8 cellular contexts compared by ENCODE assay signal in the genomic region with DNA sequence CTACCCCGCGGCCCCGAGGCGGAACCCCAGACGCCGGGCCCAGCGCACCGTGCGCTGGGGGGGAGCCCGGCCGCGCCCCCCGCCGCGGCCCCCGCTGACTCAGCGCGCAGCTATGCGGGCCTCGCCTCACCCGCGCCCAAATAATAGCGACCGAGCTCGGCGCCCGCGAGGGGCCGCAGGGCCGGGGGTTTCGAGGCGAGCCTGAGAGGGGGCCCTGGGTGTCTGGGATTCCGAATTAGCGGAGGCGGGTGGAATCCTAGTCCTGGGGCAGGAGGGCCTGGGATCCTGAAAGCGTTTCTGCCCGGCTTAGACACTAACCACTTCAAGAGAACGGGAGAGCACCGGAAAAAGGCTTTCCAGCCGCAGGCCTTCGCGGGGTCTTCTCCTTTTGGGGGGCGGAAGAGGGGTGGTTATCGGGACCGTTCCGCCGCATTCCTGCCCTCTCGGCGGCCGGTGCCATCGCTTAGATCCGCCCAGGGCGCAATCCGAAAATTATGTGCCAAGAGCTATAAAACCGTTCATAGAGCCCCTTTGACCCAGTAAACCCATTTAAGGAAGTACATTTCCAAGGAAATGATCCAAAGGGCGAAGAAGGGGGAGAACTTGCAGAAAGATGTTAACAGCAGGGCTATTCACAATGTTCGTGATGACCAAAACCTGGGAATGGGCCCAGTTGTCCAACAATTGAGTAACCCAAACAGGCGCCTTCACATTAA. TPM values are rescaled to one million over a fixed set of nuclear protein-coding genes. Genes with fewer than 3 reads are reported as not detected.
DNase-seq lines count a peak whose midpoint lies in the region; ATAC-seq and TF ChIP-seq lines count a peak whose summit lies in the region.

No MANE protein-coding gene starts in this region.

- no peak for TF ChIP-seq CTCF in heart left ventricle (IDR thresholded peaks at IDR 0.05)

- DNase-seq in DMS79 treated with DMSO at 0.1 percent for 48 hours (lab: John Stamatoyannopoulos, UW) = peak; percentile 14
- DNase-seq in DMS79 (lab: John Stamatoyannopoulos, UW) = no peak
- DNase-seq in H7 = no peak
- peak; percentile 73 for DNase-seq in NCI-H226
- DNase-seq in activated naive CD8-positive, alpha-beta T cell treated with anti-CD3 and anti-CD28 coated beads, Interleukin-2, amount 10 ng/mL, durations not matched to agents 7 days and 5 days = peak; percentile 62
- peak in 4 of 5 donors; percentile 51 to 68 (median 56) for DNase-seq in heart left ventricle
- DNase-seq in trophoblast cell = peak; percentile 26 to 61

- H4K12ac ChIP-seq in trophoblast cell (ENCODE audit: low read depth, low read length) = peak overlapping the region; percentile 65

- H3K9ac ChIP-seq in trophoblast cell (ENCODE audit: low read length) = peak overlapping the region; percentile 63

- peaks cover 3% of the 10 kb centered on the region for H3K36me3 Mint-ChIP-seq in activated naive CD8-positive, alpha-beta T cell treated with anti-CD3 and anti-CD28 coated beads, Interleukin-2, amount 10 ng/mL, durations not matched to agents 7 days and 5 days

- H2BK120ac ChIP-seq in trophoblast cell (ENCODE audit: insufficient read depth, low read length, poor library complexity) = peak overlapping the region; percentile 94

- no peak overlapping the region for H3K27ac Mint-ChIP-seq in activated naive CD8-positive, alpha-beta T cell treated with anti-CD3 and anti-CD28 coated beads, Interleukin-2, amount 10 ng/mL, durations not matched to agents 7 days and 5 days

- peak in 1 of 2 donors; percentile 3 for TF ChIP-seq POLR2A in heart left ventricle (IDR thresholded peaks at IDR 0.05)

- H3K23ac ChIP-seq in trophoblast cell (ENCODE audit: low read length) = no peak overlapping the region

- peaks cover 19% of the 10 kb centered on the region for H3K79me1 ChIP-seq in trophoblast cell (ENCODE audit: low read length)

- H3K27me3 ChIP-seq in H7 (ENCODE audit: control insufficient read depth, insufficient read depth, low read length) = no peaks in the 10 kb centered on the region
- H3K27me3 ChIP-seq in heart left ventricle = no peaks in the 10 kb centered on the region
- H3K27me3 ChIP-seq in trophoblast cell (ENCODE audit: insufficient read depth, low read length) = no peaks in the 10 kb centered on the region

- peaks cover 22% of the 10 kb centered on the region for H3K4me1 Mint-ChIP-seq in activated naive CD8-positive, alpha-beta T cell treated with anti-CD3 and anti-CD28 coated beads, Interleukin-2, amount 10 ng/mL, durations not matched to agents 7 days and 5 days

- intact Hi-C loops in heart left ventricle (cut with DNase I) = loop anchor here (2.0 to 10.0 kb wide), 21 partner anchors 24 to 190 kb away; a partner anchor contains a TSS

- H3K27ac ChIP-seq in heart left ventricle (peak overlapping the region; percentile 94 to 100 (median 99)), trophoblast cell (ENCODE audit: low read depth, low read length) (peak overlapping the region; percentile 97)

- H3K9me3 ChIP-seq in heart left ventricle (no peaks in the 10 kb centered on the region), trophoblast cell (ENCODE audit: insufficient read depth, low read depth, low read length) (no peaks in the 10 kb centered on the region)

- H3K4ac ChIP-seq in trophoblast cell (ENCODE audit: low read depth, low read length) = peak overlapping the region; percentile 90

- peak overlapping the region; percentile 78 for H4K91ac ChIP-seq in trophoblast cell (ENCODE audit: low read depth, low read length)

- peak overlapping the region; percentile 73 for H2BK5ac ChIP-seq in trophoblast cell (ENCODE audit: low read depth, low read length, poor library complexity)

- 2 to 4% (median 3%) methylated on average over 16 to 58 of the region's 58 CpGs for WGBS in heart left ventricle, 4 donors
- no CpG with 5 or more reads among the region's 58 CpGs for WGBS in trophoblast cell (ENCODE audit: extremely low coverage, insufficient coverage, insufficient read length)

- POLR2A ChIA-PET in activated naive CD8-positive, alpha-beta T cell treated with anti-CD3 and anti-CD28 coated beads, Interleukin-2, amount 10 ng/mL, durations not matched to agents 7 days and 5 days (lab: Charles Lee) = interaction anchor here (1.5 to 3.4 kb wide), 2 partner anchors 39 to 190 kb away, joined by 3 to 17 read pairs; a partner anchor contains a TSS

- peak overlapping the region; percentile 7 for H2AK5ac ChIP-seq in trophoblast cell (ENCODE audit: low read length)

- H3K36me3 ChIP-seq in H7 (replicated peaks; ENCODE audit: control insufficient read depth, insufficient read depth, low read length) (no peaks in the 10 kb centered on the region), heart left ventricle (no peaks in the 10 kb centered on the region), trophoblast cell (ENCODE audit: control insufficient read depth in 1 of 2, insufficient read depth in 2 of 2, low read length in 2 of 2) (no peaks in the 10 kb centered on the region)

- peaks cover 31% of the 10 kb centered on the region for H3K27me3 Mint-ChIP-seq in activated naive CD8-positive, alpha-beta T cell treated with anti-CD3 and anti-CD28 coated beads, Interleukin-2, amount 10 ng/mL, durations not matched to agents 7 days and 5 days

- H2BK12ac ChIP-seq in trophoblast cell (ENCODE audit: low read length) = peak overlapping the region; percentile 2

- peak; percentile 34 for ATAC-seq in activated naive CD8-positive, alpha-beta T cell treated with anti-CD3 and anti-CD28 coated beads, Interleukin-2, amount 10 ng/mL, durations not matched to agents 7 days and 5 days (ENCODE audit: low read depth)
- ATAC-seq in heart left ventricle (peak; percentile 7 to 76 (median 59)), GM19328 (IDR thresholded peaks at IDR 0.05; ENCODE audit: unreplicated experiment) (no peak)

- peaks cover 19% of the 10 kb centered on the region for H3K79me2 ChIP-seq in trophoblast cell (ENCODE audit: control insufficient read depth, insufficient read depth, low read length, poor library complexity)

- H3K18ac ChIP-seq in trophoblast cell (ENCODE audit: low read length) = peak overlapping the region; percentile 96

- H3K4me3 ChIP-seq in H7 (ENCODE audit: insufficient read depth, low read depth, low read length) (peak overlapping the region; percentile 94), heart left ventricle (peak overlapping the region; percentile 56 to 98 (median 90)), trophoblast cell (ENCODE audit: low read depth, low read length) (peak overlapping the region; percentile 91)

- H3K14ac ChIP-seq in trophoblast cell (ENCODE audit: low read length) = peak overlapping the region; percentile 96

- peak overlapping the region; percentile 19 for H2AFZ ChIP-seq in trophoblast cell (ENCODE audit: insufficient read depth, low read length, poor library complexity)

- H3K4me3 Mint-ChIP-seq in activated naive CD8-positive, alpha-beta T cell treated with anti-CD3 and anti-CD28 coated beads, Interleukin-2, amount 10 ng/mL, durations not matched to agents 7 days and 5 days = peak overlapping the region; percentile 76

- no peaks in the 10 kb centered on the region for H3K9me3 Mint-ChIP-seq in activated naive CD8-positive, alpha-beta T cell treated with anti-CD3 and anti-CD28 coated beads, Interleukin-2, amount 10 ng/mL, durations not matched to agents 7 days and 5 days

- H3K4me1 ChIP-seq in heart left ventricle = peaks cover 7 to 48% (median 31%) of the 10 kb centered on the region in 12 donors
- H3K4me1 ChIP-seq in trophoblast cell (ENCODE audit: control insufficient read depth in 1 of 2, insufficient read depth in 2 of 2, low read length in 2 of 2) = peaks cover 0 to 3% of the 10 kb centered on the region in 2 experiments

- H4K8ac ChIP-seq in trophoblast cell (ENCODE audit: low read depth, low read length) = peak overlapping the region; percentile 91

- H3K4me2 ChIP-seq in trophoblast cell (ENCODE audit: low read length) = peak overlapping the region; percentile 63

RNA-seq across cellular contexts. Expression of a gene that starts 0.7 kb away (rescaled TPM):
- 12.6 and 18.0 TPM in 2 replicates for total RNA-seq in H7 (2014; rRNA removed; shearing (Covaris generic))
- total RNA-seq in activated naive CD8-positive, alpha-beta T cell treated with anti-CD3 and anti-CD28 coated beads, Interleukin-2, amount 10 ng/mL, durations not matched to agents 7 days and 5 days = 10 to 100 TPM; 14.6 to 15.3 TPM
- total RNA-seq in heart left ventricle = 10 to 100 TPM; 25.3 to 44.3 (median 39.0) TPM
- polyA plus RNA-seq in heart left ventricle = 10 to 100 TPM in 1 of 2 donors, 1 to 10 TPM in 1; 6.1 to 14.3 TPM
- polyA plus RNA-seq in trophoblast cell (2013) = 36.9 and 37.0 TPM in 2 replicates

Comparison
In these comparisons a context has a peak if more than half of its experiments do, and no peak if none do; other contexts are left out.
1. DNase-seq: peak in DMS79 treated with DMSO at 0.1 percent for 48 hours (single experiment), NCI-H226 (single experiment), activated naive CD8-positive, alpha-beta T cell treated with anti-CD3 and anti-CD28 coated beads, Interleukin-2, amount 10 ng/mL, durations not matched to agents 7 days and 5 days (single experiment), heart left ventricle (4 of 5) and trophoblast cell (2 of 2); none in DMS79 (single experiment) and H7 (single experiment).
2. Peak in every context shown above with its lines, with median percentiles within 50 percentile points of each other: H3K4me3 ChIP-seq.